In the genomic region with DNA sequence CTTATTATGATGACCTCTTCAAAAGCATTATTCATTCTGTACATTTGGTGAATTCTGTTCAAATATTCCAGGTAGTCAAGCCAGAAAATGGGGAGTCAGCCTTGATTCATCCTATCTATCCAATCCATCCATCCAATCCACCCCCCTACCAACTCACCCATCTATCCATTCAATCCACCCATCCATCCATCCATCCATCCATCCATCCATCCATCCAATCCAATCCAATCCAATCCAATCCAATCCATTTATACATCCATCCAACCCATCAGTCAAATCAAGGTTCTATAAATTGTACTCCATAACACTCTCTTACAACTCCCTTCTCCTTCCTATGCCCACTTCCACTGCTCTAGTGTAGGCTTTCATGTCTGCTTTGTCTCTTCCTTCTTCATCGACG, we compare ENCODE assay signal across 1 cellular context.
TF ChIP-seq lines count a peak whose summit lies in the region.

No MANE protein-coding gene starts in this region.

TF ChIP-seq in WTC11, 78 proteins besides CTCF, POLR2A, EP300 and RAD21 (continued from another document):
- TF ChIP-seq, protein P1, sequence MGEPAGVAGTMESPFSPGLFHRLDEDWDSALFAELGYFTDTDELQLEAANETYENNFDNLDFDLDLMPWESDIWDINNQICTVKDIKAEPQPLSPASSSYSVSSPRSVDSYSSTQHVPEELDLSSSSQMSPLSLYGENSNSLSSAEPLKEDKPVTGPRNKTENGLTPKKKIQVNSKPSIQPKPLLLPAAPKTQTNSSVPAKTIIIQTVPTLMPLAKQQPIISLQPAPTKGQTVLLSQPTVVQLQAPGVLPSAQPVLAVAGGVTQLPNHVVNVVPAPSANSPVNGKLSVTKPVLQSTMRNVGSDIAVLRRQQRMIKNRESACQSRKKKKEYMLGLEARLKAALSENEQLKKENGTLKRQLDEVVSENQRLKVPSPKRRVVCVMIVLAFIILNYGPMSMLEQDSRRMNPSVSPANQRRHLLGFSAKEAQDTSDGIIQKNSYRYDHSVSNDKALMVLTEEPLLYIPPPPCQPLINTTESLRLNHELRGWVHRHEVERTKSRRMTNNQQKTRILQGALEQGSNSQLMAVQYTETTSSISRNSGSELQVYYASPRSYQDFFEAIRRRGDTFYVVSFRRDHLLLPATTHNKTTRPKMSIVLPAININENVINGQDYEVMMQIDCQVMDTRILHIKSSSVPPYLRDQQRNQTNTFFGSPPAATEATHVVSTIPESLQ (CRISPR knock-in tag; IDR thresholded peaks at IDR 0.05), result no peak
- no peak for TF ChIP-seq HMGA2 (CRISPR knock-in tag; IDR thresholded peaks at IDR 0.05)
- TF ChIP-seq, protein P2, sequence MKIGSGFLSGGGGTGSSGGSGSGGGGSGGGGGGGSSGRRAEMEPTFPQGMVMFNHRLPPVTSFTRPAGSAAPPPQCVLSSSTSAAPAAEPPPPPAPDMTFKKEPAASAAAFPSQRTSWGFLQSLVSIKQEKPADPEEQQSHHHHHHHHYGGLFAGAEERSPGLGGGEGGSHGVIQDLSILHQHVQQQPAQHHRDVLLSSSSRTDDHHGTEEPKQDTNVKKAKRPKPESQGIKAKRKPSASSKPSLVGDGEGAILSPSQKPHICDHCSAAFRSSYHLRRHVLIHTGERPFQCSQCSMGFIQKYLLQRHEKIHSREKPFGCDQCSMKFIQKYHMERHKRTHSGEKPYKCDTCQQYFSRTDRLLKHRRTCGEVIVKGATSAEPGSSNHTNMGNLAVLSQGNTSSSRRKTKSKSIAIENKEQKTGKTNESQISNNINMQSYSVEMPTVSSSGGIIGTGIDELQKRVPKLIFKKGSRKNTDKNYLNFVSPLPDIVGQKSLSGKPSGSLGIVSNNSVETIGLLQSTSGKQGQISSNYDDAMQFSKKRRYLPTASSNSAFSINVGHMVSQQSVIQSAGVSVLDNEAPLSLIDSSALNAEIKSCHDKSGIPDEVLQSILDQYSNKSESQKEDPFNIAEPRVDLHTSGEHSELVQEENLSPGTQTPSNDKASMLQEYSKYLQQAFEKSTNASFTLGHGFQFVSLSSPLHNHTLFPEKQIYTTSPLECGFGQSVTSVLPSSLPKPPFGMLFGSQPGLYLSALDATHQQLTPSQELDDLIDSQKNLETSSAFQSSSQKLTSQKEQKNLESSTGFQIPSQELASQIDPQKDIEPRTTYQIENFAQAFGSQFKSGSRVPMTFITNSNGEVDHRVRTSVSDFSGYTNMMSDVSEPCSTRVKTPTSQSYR (CRISPR knock-in tag; IDR thresholded peaks at IDR 0.05), result no peak
- TF ChIP-seq, protein P3, sequence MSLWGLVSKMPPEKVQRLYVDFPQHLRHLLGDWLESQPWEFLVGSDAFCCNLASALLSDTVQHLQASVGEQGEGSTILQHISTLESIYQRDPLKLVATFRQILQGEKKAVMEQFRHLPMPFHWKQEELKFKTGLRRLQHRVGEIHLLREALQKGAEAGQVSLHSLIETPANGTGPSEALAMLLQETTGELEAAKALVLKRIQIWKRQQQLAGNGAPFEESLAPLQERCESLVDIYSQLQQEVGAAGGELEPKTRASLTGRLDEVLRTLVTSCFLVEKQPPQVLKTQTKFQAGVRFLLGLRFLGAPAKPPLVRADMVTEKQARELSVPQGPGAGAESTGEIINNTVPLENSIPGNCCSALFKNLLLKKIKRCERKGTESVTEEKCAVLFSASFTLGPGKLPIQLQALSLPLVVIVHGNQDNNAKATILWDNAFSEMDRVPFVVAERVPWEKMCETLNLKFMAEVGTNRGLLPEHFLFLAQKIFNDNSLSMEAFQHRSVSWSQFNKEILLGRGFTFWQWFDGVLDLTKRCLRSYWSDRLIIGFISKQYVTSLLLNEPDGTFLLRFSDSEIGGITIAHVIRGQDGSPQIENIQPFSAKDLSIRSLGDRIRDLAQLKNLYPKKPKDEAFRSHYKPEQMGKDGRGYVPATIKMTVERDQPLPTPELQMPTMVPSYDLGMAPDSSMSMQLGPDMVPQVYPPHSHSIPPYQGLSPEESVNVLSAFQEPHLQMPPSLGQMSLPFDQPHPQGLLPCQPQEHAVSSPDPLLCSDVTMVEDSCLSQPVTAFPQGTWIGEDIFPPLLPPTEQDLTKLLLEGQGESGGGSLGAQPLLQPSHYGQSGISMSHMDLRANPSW (CRISPR knock-in tag; conservative IDR thresholded peaks at IDR 0.05; ENCODE audit: low read depth), result no peak
- TF ChIP-seq, protein P4, sequence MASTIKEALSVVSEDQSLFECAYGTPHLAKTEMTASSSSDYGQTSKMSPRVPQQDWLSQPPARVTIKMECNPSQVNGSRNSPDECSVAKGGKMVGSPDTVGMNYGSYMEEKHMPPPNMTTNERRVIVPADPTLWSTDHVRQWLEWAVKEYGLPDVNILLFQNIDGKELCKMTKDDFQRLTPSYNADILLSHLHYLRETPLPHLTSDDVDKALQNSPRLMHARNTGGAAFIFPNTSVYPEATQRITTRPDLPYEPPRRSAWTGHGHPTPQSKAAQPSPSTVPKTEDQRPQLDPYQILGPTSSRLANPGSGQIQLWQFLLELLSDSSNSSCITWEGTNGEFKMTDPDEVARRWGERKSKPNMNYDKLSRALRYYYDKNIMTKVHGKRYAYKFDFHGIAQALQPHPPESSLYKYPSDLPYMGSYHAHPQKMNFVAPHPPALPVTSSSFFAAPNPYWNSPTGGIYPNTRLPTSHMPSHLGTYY (CRISPR knock-in tag; IDR thresholded peaks at IDR 0.05), result no peak
- TF ChIP-seq ATF1 (CRISPR knock-in tag; IDR thresholded peaks at IDR 0.05), result no peak
- no peak for TF ChIP-seq RORB (CRISPR knock-in tag; IDR thresholded peaks at IDR 0.05)
